Comparison of ENCODE assay signal across 14 cellular contexts in genomic region chr15:66859688-66860253, GRCh38.
"Had no signal": no experiment of that assay in that cellular context is flagged by ENCODE, and none has a peak within 500 bp of the region (broad histone marks: within the 10 kb centered on the region; RNA-seq: fewer than 3 reads in every experiment).

No MANE protein-coding gene starts in this region.

- H3K4me1 ChIP-seq: breast epithelium, prostate gland had no signal

- ATAC-seq: lower lobe of right lung; naive thymus-derived CD8-positive, alpha-beta T cell had no signal

- H3K27ac Mint-ChIP-seq: activated CD4-positive, alpha-beta T cell treated with anti-CD3 and anti-CD28 coated beads, Interleukin-2, amount 10 ng/mL, durations not matched to agents 7 days and 5 days; activated naive CD8-positive, alpha-beta T cell; activated T-cell treated with anti-CD3 and anti-CD28 coated beads, Interleukin-2, amount 50 U/mL, for 24 hours; naive thymus-derived CD8-positive, alpha-beta T cell had no signal

- H3K36me3 ChIP-seq: breast epithelium, lower lobe of right lung, prostate gland, upper lobe of left lung had no signal

- H3K4me3 ChIP-seq: breast epithelium, lower lobe of right lung, prostate gland, upper lobe of left lung had no signal

- H3K4me3 Mint-ChIP-seq: activated CD4-positive, alpha-beta T cell treated with anti-CD3 and anti-CD28 coated beads, Interleukin-2, amount 10 ng/mL, durations not matched to agents 7 days and 5 days; activated naive CD8-positive, alpha-beta T cell; activated T-cell treated with anti-CD3 and anti-CD28 coated beads, Interleukin-2, amount 50 U/mL, for 24 hours; naive thymus-derived CD8-positive, alpha-beta T cell had no signal

- H3K27me3 ChIP-seq: breast epithelium, upper lobe of left lung had no signal

- H3K9me3 ChIP-seq: breast epithelium, lower lobe of right lung, prostate gland, upper lobe of left lung had no signal

- DNase-seq: activated CD4-positive, alpha-beta T cell treated with anti-CD3 and anti-CD28 coated beads, Interleukin-2, amount 10 ng/mL, durations not matched to agents 7 days and 5 days; activated CD4-positive, CD25-positive, alpha-beta regulatory T cell; activated gamma-delta T cell; activated T-cell treated with anti-CD3 and anti-CD28 coated beads, Interleukin-2, amount 50 U/mL, for 24 hours; effector memory CD4-positive, alpha-beta T cell; hippocampal formation; lower lobe of right lung; stimulated activated CD4-positive, alpha-beta T cell treated with anti-CD3 and anti-CD28 coated beads, Interleukin-2, amount 100 ng/mL, for 48 hours; stimulated activated naive CD4-positive, alpha-beta T cell treated with Interleukin-2 at 50 U/mL for 16 hours had no signal

- H3K36me3 Mint-ChIP-seq: activated naive CD8-positive, alpha-beta T cell; naive thymus-derived CD8-positive, alpha-beta T cell had no signal

- H3K27ac ChIP-seq: breast epithelium, lower lobe of right lung, prostate gland, upper lobe of left lung had no signal

- H3K9me3 Mint-ChIP-seq: activated CD4-positive, alpha-beta T cell treated with anti-CD3 and anti-CD28 coated beads, Interleukin-2, amount 10 ng/mL, durations not matched to agents 7 days and 5 days; activated T-cell treated with anti-CD3 and anti-CD28 coated beads, Interleukin-2, amount 50 U/mL, for 24 hours; naive thymus-derived CD8-positive, alpha-beta T cell had no signal
